In the genomic region with DNA sequence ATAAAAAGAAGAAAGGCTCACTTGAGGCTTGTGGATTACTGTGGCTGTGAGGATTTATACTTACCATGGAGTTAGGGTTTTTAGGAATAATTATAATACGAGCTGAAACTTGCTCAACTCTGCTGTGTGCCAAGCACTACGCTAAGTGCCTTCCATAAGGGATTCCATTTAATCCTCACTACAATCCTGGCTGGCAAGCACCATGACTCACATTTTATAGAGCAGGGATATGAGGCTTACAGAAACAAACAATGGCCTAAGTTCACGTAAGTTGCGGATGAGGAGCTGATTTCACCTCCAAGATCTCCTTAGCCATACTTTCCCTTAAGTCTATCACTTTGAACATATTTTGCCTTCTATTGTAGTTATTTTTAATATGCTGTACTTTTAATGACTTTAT, we compare ENCODE assay signal across 16 cellular contexts. TPM values are rescaled to one million over a fixed set of nuclear protein-coding genes. Genes with fewer than 3 reads are reported as not detected.
A peak's percentile ranks its signal among the peaks of the same experiment; 100 is the strongest.
DNase-seq lines count a peak whose midpoint lies in the region; ATAC-seq, FAIRE-seq and TF ChIP-seq lines count a peak whose summit lies in the region.
"Had no signal": no experiment of that assay in that cellular context is flagged by ENCODE, and none has a peak within 500 bp of the region (broad histone marks: within the 10 kb centered on the region; RNA-seq: fewer than 3 reads in every experiment).

No MANE protein-coding gene starts in this region.

- peaks cover 5% of the 10 kb centered on the region for H3K4me1 Mint-ChIP-seq in MCF 10A (ENCODE audit: insufficient read depth, unreplicated experiment)

- FAIRE-seq in keratinocyte (lab: Jason Lieb, UNC), result peak; percentile 71

- intact Hi-C loops in MCF 10A (cut with micrococcal nuclease) (no loop called here), colonic mucosa (cut with DNase I) (no loop called here)

- dilution Hi-C loops in keratinocyte (cut with MboI; ENCODE audit: extremely low pct_ligation_motif_present, low sequenced_read_pairs), result no loop called here

- POLR2A ChIA-PET in MCF 10A (lab: Yijun Ruan, JAX), result interaction anchor here (0.6 to 3.0 kb wide), 15 partner anchors 9 to 337 kb away, joined by 3 to 21 read pairs (median 5); partner anchors contain the start of genes ARL8B, BHLHE40 and EDEM1

- CTCF ChIA-PET in MCF 10A (lab: Yijun Ruan, JAX), result interaction anchor here (1.4 to 3.6 kb wide), 2 partner anchors 93 to 367 kb away, joined by 3 to 10 read pairs; no protein-coding TSS in a partner anchor

- no peaks in the 10 kb centered on the region for H3K4me1 ChIP-seq in keratinocyte (ENCODE audit: control insufficient read depth, extremely low read depth, insufficient read depth, low read length)
- no peaks in the 10 kb centered on the region for H3K4me1 ChIP-seq in colonic mucosa

- DNase-seq in AG08396 (ENCODE audit: low spot score) (peak; percentile 24), HT1080 (ENCODE audit: low read depth) (peak; percentile 64), MCF 10A (ENCODE audit: unreplicated experiment) (peak; percentile 89), keratinocyte (ENCODE audit: low read depth, low spot score) (peak; percentile 38), colonic mucosa (no peak)
- no peak for DNase-seq in activated CD4-positive, alpha-beta T cell treated with anti-CD3 and anti-CD28 coated beads, Interleukin-2, amount 50 U/mL, for 1 hour
- DNase-seq in activated CD4-positive, alpha-beta T cell treated with anti-CD3 and anti-CD28 coated beads, Interleukin-2, amount 50 U/mL, for 4 hours, result no peak
- DNase-seq: activated CD8-positive, alpha-beta memory T cell treated with anti-CD3 and anti-CD28 coated beads for 24 hours; AML-193; left ventricle myocardium superior; NCI-H187; posterior cingulate gyrus had no signal

- no peak overlapping the region for H2AFZ ChIP-seq in keratinocyte (ENCODE audit: control insufficient read depth, low read length)

- H3K9me3 Mint-ChIP-seq in MCF 10A (ENCODE audit: unreplicated experiment), result no peaks in the 10 kb centered on the region
- H3K9me3 Mint-ChIP-seq: activated T-helper 2 cell treated with anti-CD3 and anti-CD28 coated beads, Interferon-gamma antibody, Interleukin-2, Interleukin-4, amounts not matched to agents 10 μg/mL and 5 μg/mL and 100 μg/mL, durations not matched to agents 14 hours and 24 hours and 36 hours; dendritic cell treated with granulocyte-macrophage colony-stimulating factor and Interleukin-4, amounts not matched to agents 40 ng/mL and 50 ng/mL, for 4 days had no signal

- H3K4me2 ChIP-seq in keratinocyte (ENCODE audit: control insufficient read depth, extremely low read depth, insufficient read depth, low read depth, low read length), result peak overlapping the region; percentile 1

- H3K36me3 Mint-ChIP-seq in MCF 10A (ENCODE audit: insufficient read depth, unreplicated experiment), result no peaks in the 10 kb centered on the region

- no peaks in the 10 kb centered on the region for H3K27me3 Mint-ChIP-seq in MCF 10A (ENCODE audit: insufficient read depth, unreplicated experiment)

- H3K36me3 ChIP-seq in keratinocyte (ENCODE audit: control insufficient read depth in 2 of 2, extremely low read depth in 1 of 2, insufficient read depth in 2 of 2, low read length in 2 of 2) (no peaks in the 10 kb centered on the region), colonic mucosa (no peaks in the 10 kb centered on the region)

- ATAC-seq in HG02970 (IDR thresholded peaks at IDR 0.05; ENCODE audit: low FRiP score, unreplicated experiment), result no peak
- ATAC-seq: left ventricle myocardium superior had no signal

- H3K27ac Mint-ChIP-seq in MCF 10A (ENCODE audit: low read depth, unreplicated experiment), result peak overlapping the region; percentile 27
- H3K27ac Mint-ChIP-seq: activated T-helper 2 cell treated with anti-CD3 and anti-CD28 coated beads, Interferon-gamma antibody, Interleukin-2, Interleukin-4, amounts not matched to agents 10 μg/mL and 5 μg/mL and 100 μg/mL, durations not matched to agents 14 hours and 24 hours and 36 hours; dendritic cell treated with granulocyte-macrophage colony-stimulating factor and Interleukin-4, amounts not matched to agents 40 ng/mL and 50 ng/mL, for 4 days had no signal

- H3K4me3 Mint-ChIP-seq in MCF 10A (ENCODE audit: unreplicated experiment), result no peak overlapping the region
- H3K4me3 Mint-ChIP-seq: dendritic cell treated with granulocyte-macrophage colony-stimulating factor and Interleukin-4, amounts not matched to agents 40 ng/mL and 50 ng/mL, for 4 days had no signal

- no peak overlapping the region for H3K4me3 ChIP-seq in keratinocyte (ENCODE audit: control insufficient read depth in 2 of 3, extremely low read depth in 1 of 3, insufficient read depth in 2 of 3, low read depth in 1 of 3, low read length in 3 of 3)
- no peak overlapping the region for H3K4me3 ChIP-seq in colonic mucosa

- H4K20me1 ChIP-seq in keratinocyte (ENCODE audit: control insufficient read depth, extremely low read depth, insufficient read depth, low read length), result no peaks in the 10 kb centered on the region

- H3K27me3 ChIP-seq in keratinocyte (ENCODE audit: control insufficient read depth, extremely low read depth, insufficient read depth, low read length), result no peaks in the 10 kb centered on the region
- no peaks in the 10 kb centered on the region for H3K27me3 ChIP-seq in colonic mucosa

- H3K9me3 ChIP-seq in keratinocyte (ENCODE audit: control insufficient read depth, low read depth, low read length) (no peaks in the 10 kb centered on the region), colonic mucosa (no peaks in the 10 kb centered on the region)

- H3K27ac ChIP-seq in keratinocyte (ENCODE audit: control insufficient read depth, insufficient read depth, low read length) (no peak overlapping the region), colonic mucosa (no peak overlapping the region)
- H3K27ac ChIP-seq: VCaP had no signal

- no peaks in the 10 kb centered on the region for H3K9me1 ChIP-seq in keratinocyte (ENCODE audit: control insufficient read depth, extremely low read depth, insufficient read depth, low read length)

- no TSS peak for BruUV-seq in MCF 10A (replicated peaks; lab: Mats Ljungman, UMichigan)

- H3K9ac ChIP-seq in keratinocyte (ENCODE audit: control insufficient read depth, extremely low read depth, insufficient read depth, low read length), result no peak overlapping the region
- no peak overlapping the region for H3K9ac ChIP-seq in colonic mucosa (ENCODE audit: low read depth in 2 of 2, low read length in 2 of 2)

- H3K79me2 ChIP-seq in keratinocyte (ENCODE audit: control insufficient read depth, insufficient read depth, low read length), result no peaks in the 10 kb centered on the region

- no peak for TF ChIP-seq CTCF in MCF 10A (IDR thresholded peaks at IDR 0.05; ENCODE audit: unreplicated experiment)
- no peak for TF ChIP-seq CTCF in keratinocyte (optimal IDR thresholded peaks at IDR 0.05 in 1 of 3, IDR thresholded peaks at IDR 0.05 in 1 of 3, conservative IDR thresholded peaks at IDR 0.05 in 1 of 3; ENCODE audit: extremely low read depth in 1 of 3, insufficient read depth in 2 of 3, low read length in 3 of 3)
- no peak for TF ChIP-seq CTCF in colonic mucosa (IDR thresholded peaks at IDR 0.05)

RNA-seq across cellular contexts. Expression of gene ARL8B, which starts 43.9 kb away (rescaled TPM):
- 30.2 and 35.8 TPM in 2 replicates for total RNA-seq in HT1080 (2014; rRNA removed; shearing (Covaris generic))
- 71.7 and 84.4 TPM in 2 replicates for polyA plus RNA-seq in HT1080 (2015; cell fraction: cytosol; rRNA removed)
- polyA plus RNA-seq in HT1080 (2015; cell fraction: nucleus; rRNA removed), result 47.7 and 51.6 TPM in 2 replicates
- total RNA-seq in MCF 10A (2022) (53.6 and 74.3 TPM in 2 replicates), colonic mucosa (10 to 100 TPM; 40.8 to 51.4 TPM)
- 56.1 to 102 TPM (median 64.4 TPM) in 3 replicates for polyA plus RNA-seq in keratinocyte
- 129 TPM for polyA plus RNA-seq in keratinocyte (2011; ENCODE audit: low read depth)
- 69.4 and 225 TPM in 2 replicates for polyA plus RNA-seq in keratinocyte (2011; cell fraction: cytosol; rRNA removed)
- polyA plus RNA-seq in keratinocyte (2011; cell fraction: nucleus; rRNA removed), result 94.8 and 101 TPM in 2 replicates
- 58.1 and 141 TPM in 2 replicates for polyA plus RNA-seq in keratinocyte (2012; ENCODE audit: low replicate concordance)
- 11.1 to 56.3 TPM (median 21.1 TPM) in 3 replicates for polyA minus RNA-seq in keratinocyte
- 46.8 TPM for polyA minus RNA-seq in keratinocyte (2011; cell fraction: cytosol; rRNA and poly(A)+ RNA removed)
- polyA minus RNA-seq in keratinocyte (2011; cell fraction: nucleus; rRNA and poly(A)+ RNA removed), result 52.7 and 77.2 TPM in 2 replicates

Comparison
In these comparisons a context has a peak if more than half of its experiments do, and no peak if none do; other contexts are left out.
1. DNase-seq: peak in AG08396 (single experiment), HT1080 (single experiment), MCF 10A (single experiment) and keratinocyte (single experiment); none in activated CD4-positive, alpha-beta T cell treated with anti-CD3 and anti-CD28 coated beads, Interleukin-2, amount 50 U/mL, for 1 hour (single experiment), activated CD4-positive, alpha-beta T cell treated with anti-CD3 and anti-CD28 coated beads, Interleukin-2, amount 50 U/mL, for 4 hours (0 of 2) and colonic mucosa (single experiment).